In genomic region chr11:40293655-40294342, GRCh38 we compare ENCODE assay signal across 2 cellular contexts.
TF ChIP-seq lines count a peak whose summit lies in the region.

No MANE protein-coding gene starts in this region.

TF ChIP-seq in HCT116, 20 proteins besides CTCF, POLR2A, EP300 and RAD21 (continued from another document):
- TF ChIP-seq REST (IDR thresholded peaks at IDR 0.05; ENCODE audit: low read depth) = no peak
- TF ChIP-seq SIN3A (IDR thresholded peaks at IDR 0.05; ENCODE audit: low read depth) = no peak
- TF ChIP-seq, protein P1, sequence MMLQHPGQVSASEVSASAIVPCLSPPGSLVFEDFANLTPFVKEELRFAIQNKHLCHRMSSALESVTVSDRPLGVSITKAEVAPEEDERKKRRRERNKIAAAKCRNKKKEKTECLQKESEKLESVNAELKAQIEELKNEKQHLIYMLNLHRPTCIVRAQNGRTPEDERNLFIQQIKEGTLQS (IDR thresholded peaks at IDR 0.05) = no peak

TF ChIP-seq in SK-N-SH, 30 proteins besides CTCF, POLR2A, EP300 and RAD21 (continued from another document):
- TF ChIP-seq, protein P2, sequence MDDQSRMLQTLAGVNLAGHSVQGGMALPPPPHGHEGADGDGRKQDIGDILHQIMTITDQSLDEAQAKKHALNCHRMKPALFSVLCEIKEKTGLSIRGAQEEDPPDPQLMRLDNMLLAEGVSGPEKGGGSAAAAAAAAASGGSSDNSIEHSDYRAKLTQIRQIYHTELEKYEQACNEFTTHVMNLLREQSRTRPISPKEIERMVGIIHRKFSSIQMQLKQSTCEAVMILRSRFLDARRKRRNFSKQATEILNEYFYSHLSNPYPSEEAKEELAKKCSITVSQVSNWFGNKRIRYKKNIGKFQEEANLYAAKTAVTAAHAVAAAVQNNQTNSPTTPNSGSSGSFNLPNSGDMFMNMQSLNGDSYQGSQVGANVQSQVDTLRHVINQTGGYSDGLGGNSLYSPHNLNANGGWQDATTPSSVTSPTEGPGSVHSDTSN (IDR thresholded peaks at IDR 0.05) = no peak
